ENCODE assay signal across 19 cellular contexts in genomic region chr10:15482168-15482567, GRCh38.
DNase-seq lines count a peak whose midpoint lies in the region; ATAC-seq, FAIRE-seq and TF ChIP-seq lines count a peak whose summit lies in the region.
"Had no signal": no experiment of that assay in that cellular context is flagged by ENCODE, and none has a peak within 500 bp of the region (broad histone marks: within the 10 kb centered on the region; RNA-seq: fewer than 3 reads in every experiment).

No MANE protein-coding gene starts in this region.

- in situ Hi-C loops in K562 (cut with MboI), result no loop called here

- H3K36me3 ChIP-seq in K562 (ENCODE audit: control insufficient read depth, insufficient read depth, low read length), result no peaks in the 10 kb centered on the region
- H3K36me3 ChIP-seq: SJSA1 had no signal

- H3K4me3 ChIP-seq in K562, result no peak overlapping the region
- H3K4me3 ChIP-seq in fibroblast of the aortic adventitia (ENCODE audit: low read depth, low read length), result no peak overlapping the region
- H3K4me3 ChIP-seq: A549, SJSA1 had no signal

- TF ChIP-seq RAD21 in K562 (CRISPR knock-in tag; conservative IDR thresholded peaks at IDR 0.05 in 1 of 2, IDR thresholded peaks at IDR 0.05 in 1 of 2), result no peak

- WGBS in K562 (ENCODE audit: insufficient coverage, low coverage, missing lambda C conversion rate), result 30% methylated on average over 2 of the region's 2 CpGs

- H3K4me1 Mint-ChIP-seq in activated T-helper 2 cell treated with anti-CD3 and anti-CD28 coated beads, Interferon-gamma antibody, Interleukin-2, Interleukin-4, amounts not matched to agents 10 μg/mL and 5 μg/mL and 100 μg/mL, durations not matched to agents 14 hours and 24 hours and 36 hours (ENCODE audit: low read depth), result no peaks in the 10 kb centered on the region

- POLR2A ChIA-PET in K562 (lab: Yijun Ruan, JAX), result no interaction called here

- CTCF ChIA-PET in K562 (lab: Yijun Ruan, JAX; ENCODE audit: low intra/inter-chr PET ratio), result no interaction called here

- H3K79me2 ChIP-seq in K562 (ENCODE audit: control insufficient read depth, insufficient read depth, low read length), result no peaks in the 10 kb centered on the region

- H3K9me1 ChIP-seq in K562 (ENCODE audit: control insufficient read depth, insufficient read depth, low read length), result no peaks in the 10 kb centered on the region

- no peaks in the 10 kb centered on the region for H3K9me3 Mint-ChIP-seq in activated T-helper 2 cell treated with anti-CD3 and anti-CD28 coated beads, Interferon-gamma antibody, Interleukin-2, Interleukin-4, amounts not matched to agents 10 μg/mL and 5 μg/mL and 100 μg/mL, durations not matched to agents 14 hours and 24 hours and 36 hours

- TF ChIP-seq EP300 in K562 (IDR thresholded peaks at IDR 0.05; ENCODE audit: low read length), result no peak

- no peak overlapping the region for H3K9ac ChIP-seq in K562 (ENCODE audit: insufficient read depth in 1 of 2, low read depth in 2 of 2, low read length in 2 of 2)

- BruUV-seq in K562 (replicated peaks; lab: Mats Ljungman, UMichigan), result no TSS peak

- H3K36me3 Mint-ChIP-seq in activated T-helper 2 cell treated with anti-CD3 and anti-CD28 coated beads, Interferon-gamma antibody, Interleukin-2, Interleukin-4, amounts not matched to agents 10 μg/mL and 5 μg/mL and 100 μg/mL, durations not matched to agents 14 hours and 24 hours and 36 hours (ENCODE audit: low read depth), result no peaks in the 10 kb centered on the region

- H3K4me2 ChIP-seq in K562 (ENCODE audit: insufficient read depth, low read length), result no peak overlapping the region
- H3K4me2 ChIP-seq: A549 had no signal

- TF ChIP-seq POLR2A in K562 (conservative IDR thresholded peaks at IDR 0.05), result no peak

- no peaks in the 10 kb centered on the region for H4K20me1 ChIP-seq in K562 (replicated peaks; ENCODE audit: control insufficient read depth, insufficient read depth, low read length)

- peak; percentile 28 for DNase-seq in EH (ENCODE audit: low read depth)
- no peak for DNase-seq in K562 (ENCODE audit: extremely low read depth in 1 of 4, low spot score in 3 of 4)
- DNase-seq in fibroblast of the aortic adventitia (ENCODE audit: low read depth), result peak; percentile 86
- DNase-seq in stromal cell of bone marrow (ENCODE audit: low read depth), result peak; percentile 65
- DNase-seq in activated T-helper 2 cell treated with anti-CD3 and anti-CD28 coated beads, Interferon-gamma antibody, Interleukin-2, Interleukin-4, amounts not matched to agents 10 μg/mL and 5 μg/mL and 100 μg/mL, durations not matched to agents 14 hours and 24 hours and 36 hours (ENCODE audit: low spot score), result no peak
- no peak for DNase-seq in globus pallidus (ENCODE audit: low spot score)
- DNase-seq in islet precursor cell, result no peak
- DNase-seq in DMS 273 (lab: John Stamatoyannopoulos, UW; ENCODE audit: unreplicated experiment), result no peak
- DNase-seq: COR-L47, DMS153, EL, NCI-H1436, NCI-H2029, NCI-H2171, NCI-H446, PC-3 had no signal

- no peak overlapping the region for H3K27ac ChIP-seq in K562 (ENCODE audit: extremely low read depth, low read depth, low read length)
- H3K27ac ChIP-seq: A549, SJSA1 had no signal

- intact Hi-C loops in K562 (cut with micrococcal nuclease), result no loop called here
- intact Hi-C loops in activated T-helper 2 cell treated with anti-CD3 and anti-CD28 coated beads, Interferon-gamma antibody, Interleukin-2, Interleukin-4, amounts not matched to agents 10 μg/mL and 5 μg/mL and 100 μg/mL, durations not matched to agents 14 hours and 24 hours and 36 hours (cut with micrococcal nuclease), result no loop called here

- no peak overlapping the region for H3K27ac Mint-ChIP-seq in activated T-helper 2 cell treated with anti-CD3 and anti-CD28 coated beads, Interferon-gamma antibody, Interleukin-2, Interleukin-4, amounts not matched to agents 10 μg/mL and 5 μg/mL and 100 μg/mL, durations not matched to agents 14 hours and 24 hours and 36 hours

- H3K4me3 Mint-ChIP-seq in activated T-helper 2 cell treated with anti-CD3 and anti-CD28 coated beads, Interferon-gamma antibody, Interleukin-2, Interleukin-4, amounts not matched to agents 10 μg/mL and 5 μg/mL and 100 μg/mL, durations not matched to agents 14 hours and 24 hours and 36 hours (ENCODE audit: low read depth), result no peak overlapping the region

- H2AFZ ChIP-seq in K562 (ENCODE audit: low read depth, low read length), result peak overlapping the region; percentile 7; the same call in 1 of the 2 replicates

- peaks cover 13 to 46% of the 10 kb centered on the region in 2 experiments for H3K4me1 ChIP-seq in K562 (replicated peaks in 1 of 2; ENCODE audit: control insufficient read depth in 2 of 2, insufficient read depth in 2 of 2, low read length in 2 of 2)
- H3K4me1 ChIP-seq: A549 had no signal

- H3K27me3 ChIP-seq in K562 (ENCODE audit: control insufficient read depth in 2 of 2, insufficient read depth in 2 of 2, low read length in 2 of 2), result no peaks in the 10 kb centered on the region
- H3K27me3 ChIP-seq: SJSA1 had no signal

- no peak for ATAC-seq in K562
- ATAC-seq: A549, HCT116, PC-3 had no signal

- H3K27me3 Mint-ChIP-seq in activated T-helper 2 cell treated with anti-CD3 and anti-CD28 coated beads, Interferon-gamma antibody, Interleukin-2, Interleukin-4, amounts not matched to agents 10 μg/mL and 5 μg/mL and 100 μg/mL, durations not matched to agents 14 hours and 24 hours and 36 hours (ENCODE audit: low read depth), result peaks cover 20% of the 10 kb centered on the region

- no peaks in the 10 kb centered on the region for H3K9me3 ChIP-seq in K562 (replicated peaks; ENCODE audit: control insufficient read depth, insufficient read depth, low read depth, low read length)
- H3K9me3 ChIP-seq: A549, SJSA1 had no signal

- FAIRE-seq in K562 (lab: Jason Lieb, UNC), result no peak
- FAIRE-seq: A549 had no signal

- TF ChIP-seq CTCF in K562 (IDR thresholded peaks at IDR 0.05 in 2 of 3, conservative IDR thresholded peaks at IDR 0.05 in 1 of 3; ENCODE audit: insufficient read depth in 2 of 3, low read depth in 1 of 3, low read length in 3 of 3) (no peak), fibroblast of the aortic adventitia (IDR thresholded peaks at IDR 0.05; ENCODE audit: insufficient read depth, low read length) (no peak)

TF ChIP-seq in K562, 482 proteins besides CTCF, POLR2A, EP300 and RAD21:
- TF ChIP-seq ZNF644 (tag; IDR thresholded peaks at IDR 0.05; ENCODE audit: low read depth), result no peak
- no peak for TF ChIP-seq BHLHE40 (IDR thresholded peaks at IDR 0.05; ENCODE audit: low read length)
- TF ChIP-seq ZNF3 (CRISPR knock-in tag; IDR thresholded peaks at IDR 0.05), result no peak
- no peak for TF ChIP-seq ARNT (IDR thresholded peaks at IDR 0.05)
- TF ChIP-seq VEZF1 (CRISPR knock-in tag; IDR thresholded peaks at IDR 0.05), result no peak
TF ChIP-seq in K562: peak in this region for 0.

Comparison
In these comparisons a context has a peak if more than half of its experiments do, and no peak if none do; other contexts are left out.
1. DNase-seq: peak in EH (single experiment), fibroblast of the aortic adventitia (single experiment) and stromal cell of bone marrow (single experiment); none in K562 (0 of 4), activated T-helper 2 cell treated with anti-CD3 and anti-CD28 coated beads, Interferon-gamma antibody, Interleukin-2, Interleukin-4, amounts not matched to agents 10 μg/mL and 5 μg/mL and 100 μg/mL, durations not matched to agents 14 hours and 24 hours and 36 hours (single experiment), globus pallidus (single experiment), islet precursor cell (single experiment) and DMS 273 (single experiment).